ENCODE assay signal across 20 cellular contexts in genomic region chr9:105979359-105979758, GRCh38.
A peak's percentile ranks its signal among the peaks of the same experiment; 100 is the strongest.
DNase-seq lines count a peak whose midpoint lies in the region; ATAC-seq and TF ChIP-seq lines count a peak whose summit lies in the region.
"Had no signal": no experiment of that assay in that cellular context is flagged by ENCODE, and none has a peak within 500 bp of the region (broad histone marks: within the 10 kb centered on the region; RNA-seq: fewer than 3 reads in every experiment).

No MANE protein-coding gene starts in this region.

- H3K9me3 ChIP-seq in endodermal cell (ENCODE audit: control insufficient read depth, low read length) (no peaks in the 10 kb centered on the region), gastrocnemius medialis (no peaks in the 10 kb centered on the region)
- H3K9me3 ChIP-seq: BLaER1, Peyer's patch, SJCRH30 had no signal

- H3K36me3 ChIP-seq in endodermal cell (ENCODE audit: control insufficient read depth, insufficient read depth, low read length) = no peaks in the 10 kb centered on the region
- no peaks in the 10 kb centered on the region for H3K36me3 ChIP-seq in gastrocnemius medialis
- H3K36me3 ChIP-seq: BLaER1, Peyer's patch, SJCRH30 had no signal

- H3K9ac ChIP-seq in endodermal cell (ENCODE audit: extremely low read depth, low read length, poor library complexity, severe bottlenecking) = no peak overlapping the region
- H3K9ac ChIP-seq: BLaER1, KMS-11 had no signal

- TF ChIP-seq CTCF in endodermal cell (conservative IDR thresholded peaks at IDR 0.05) (no peak), nephron (IDR thresholded peaks at IDR 0.05; ENCODE audit: unreplicated experiment in 3 of 3) (no peak), gastrocnemius medialis (IDR thresholded peaks at IDR 0.05 in 4 of 5, conservative IDR thresholded peaks at IDR 0.05 in 1 of 5) (no peak)

- H3K27ac ChIP-seq in endodermal cell (ENCODE audit: low read depth, low read length) (peak overlapping the region; percentile 55), gastrocnemius medialis (no peak overlapping the region)
- H3K27ac ChIP-seq: BLaER1, KMS-11, Peyer's patch, SJCRH30 had no signal

- H3K27ac Mint-ChIP-seq in endodermal cell (no peak overlapping the region), nephron (peak overlapping the region; percentile 9 to 75 (median 67))
- H3K27ac Mint-ChIP-seq: CD4-positive, alpha-beta T cell had no signal

- H3K36me3 Mint-ChIP-seq in endodermal cell (ENCODE audit: low read depth) (no peaks in the 10 kb centered on the region), nephron (ENCODE audit: low read depth) (no peaks in the 10 kb centered on the region)

- H3K4me1 Mint-ChIP-seq in endodermal cell (peaks cover 37% of the 10 kb centered on the region), nephron (peaks cover 49% of the 10 kb centered on the region)

- peaks cover 31% of the 10 kb centered on the region for H3K4me1 ChIP-seq in endodermal cell (ENCODE audit: control insufficient read depth, insufficient read depth, low read length)
- H3K4me1 ChIP-seq in gastrocnemius medialis = no peaks in the 10 kb centered on the region
- H3K4me1 ChIP-seq: Peyer's patch had no signal

- H3K27me3 ChIP-seq in endodermal cell (ENCODE audit: control insufficient read depth, insufficient read depth, low read length, poor library complexity, severe bottlenecking) = no peaks in the 10 kb centered on the region
- no peaks in the 10 kb centered on the region for H3K27me3 ChIP-seq in gastrocnemius medialis
- H3K27me3 ChIP-seq: BLaER1, Peyer's patch, SJCRH30 had no signal

- intact Hi-C loops in gastrocnemius medialis (cut with DNase I; ENCODE audit: low total_unique reads) = no loop called here

- no peak for TF ChIP-seq POLR2A in gastrocnemius medialis (IDR thresholded peaks at IDR 0.05)

- H3K9me3 Mint-ChIP-seq in endodermal cell (no peaks in the 10 kb centered on the region), nephron (no peaks in the 10 kb centered on the region)
- H3K9me3 Mint-ChIP-seq: CD4-positive, alpha-beta T cell had no signal

- in situ Hi-C loops in gastrocnemius medialis (cut with MboI; ENCODE audit: low sequenced_read_pairs in 4 of 4) = no loop called here

- H3K4me3 Mint-ChIP-seq in endodermal cell (no peak overlapping the region), nephron (no peak overlapping the region)
- H3K4me3 Mint-ChIP-seq: CD4-positive, alpha-beta T cell had no signal

- H3K4me3 ChIP-seq in endodermal cell (ENCODE audit: low read length) = no peak overlapping the region
- H3K4me3 ChIP-seq in gastrocnemius medialis = no peak overlapping the region
- H3K4me3 ChIP-seq: BLaER1, Peyer's patch, SJCRH30 had no signal

- WGBS in endodermal cell (ENCODE audit: insufficient coverage in 1 of 2, insufficient read length in 1 of 2), 2 experiments = 92 to 94% methylated on average over 2 of the region's 2 CpGs

- peak; percentile 95 for DNase-seq in COLO829 (ENCODE audit: low spot score)
- DNase-seq in RPMI7951 (ENCODE audit: low read depth) = peak; percentile 28
- no peak for DNase-seq in endodermal cell
- DNase-seq in gastrocnemius medialis = no peak
- DNase-seq: CD4-positive, alpha-beta T cell; GOT3; HCEC 1CT; IMR-90; NCI-H1092 treated with DMSO at 0.1 percent for 48 hours; NCI-H1436 treated with DMSO at 0.1 percent for 48 hours; NCI-H2029 treated with DMSO at 0.1 percent for 48 hours; NCI-H82; Peyer's patch; SW 1271 had no signal

- H3K27me3 Mint-ChIP-seq in endodermal cell (ENCODE audit: insufficient read depth) (no peaks in the 10 kb centered on the region), nephron (ENCODE audit: low read depth) (peaks cover 8% of the 10 kb centered on the region)
- H3K27me3 Mint-ChIP-seq: CD4-positive, alpha-beta T cell had no signal

- no peak for ATAC-seq in gastrocnemius medialis
- no peak for ATAC-seq in HG02610 (IDR thresholded peaks at IDR 0.05; ENCODE audit: unreplicated experiment)
- no peak for ATAC-seq in HG02970 (IDR thresholded peaks at IDR 0.05; ENCODE audit: low FRiP score, unreplicated experiment)

Comparison
In these comparisons a context has a peak if more than half of its experiments do, and no peak if none do; other contexts are left out.
1. DNase-seq: peak in COLO829 (single experiment) and RPMI7951 (single experiment); none in endodermal cell (single experiment) and gastrocnemius medialis (0 of 2).